Comparison of ENCODE assay signal across 8 cellular contexts in genomic region chr1:8348777-8349472, GRCh38. TPM values are rescaled to one million over a fixed set of nuclear protein-coding genes. Genes with fewer than 3 reads are reported as not detected.
DNase-seq lines count a peak whose midpoint lies in the region; ATAC-seq and TF ChIP-seq lines count a peak whose summit lies in the region.

No MANE protein-coding gene starts in this region.

- intact Hi-C loops in adrenal gland (cut with DNase I), result no loop called here

- H3K36me3 Mint-ChIP-seq in T-helper 17 cell (ENCODE audit: low read depth), result peaks cover 8% of the 10 kb centered on the region

- DNase-seq in EL (peak; percentile 55), MG63 (peak; percentile 45), T-helper 17 cell (peak; percentile 57 to 66 (median 60)), adrenal gland (peak in 6 of 7 donors; percentile 61 to 78 (median 72)), hypothalamus (lab: John Stamatoyannopoulos, UW) (peak in 33 of 51 donors; percentile 7 to 66 (median 31)), foreskin melanocyte (no peak)
- DNase-seq in stimulated activated CD4-positive, alpha-beta T cell treated with anti-CD3 and anti-CD28 coated beads, Interleukin-15, amount 100 ng/mL, for 24 hours, result peak; percentile 76

- H3K4me3 ChIP-seq in MG63 (no peak overlapping the region), adrenal gland (no peak overlapping the region)

- H3K27me3 ChIP-seq in MG63 (no peaks in the 10 kb centered on the region), adrenal gland (no peaks in the 10 kb centered on the region)

- H3K9me3 ChIP-seq in MG63 (no peaks in the 10 kb centered on the region), T-helper 17 cell (ENCODE audit: control insufficient read depth, low read length, poor library complexity, severe bottlenecking) (no peaks in the 10 kb centered on the region), adrenal gland (replicated peaks in 1 of 3) (no peaks in the 10 kb centered on the region)

- peak; percentile 84 for ATAC-seq in T-helper 17 cell
- ATAC-seq in HG03571 (IDR thresholded peaks at IDR 0.05; ENCODE audit: unreplicated experiment), result no peak

- no peak overlapping the region for H3K27ac Mint-ChIP-seq in T-helper 17 cell

- H3K4me3 Mint-ChIP-seq in T-helper 17 cell, result no peak overlapping the region

- H3K4me1 ChIP-seq in adrenal gland (replicated peaks in 1 of 2), result peaks cover 16 to 24% of the 10 kb centered on the region in 2 donors

- TF ChIP-seq CTCF in adrenal gland (IDR thresholded peaks at IDR 0.05), result peak; percentile 70 to 90 (median 78)

- no peak for TF ChIP-seq POLR2A in adrenal gland (IDR thresholded peaks at IDR 0.05)

- peak overlapping the region in 1 of 5 donors; percentile 62 for H3K27ac ChIP-seq in adrenal gland

- peaks cover 10% of the 10 kb centered on the region for H3K4me1 Mint-ChIP-seq in T-helper 17 cell

- peaks cover 6% of the 10 kb centered on the region for H3K36me3 ChIP-seq in MG63
- H3K36me3 ChIP-seq in adrenal gland (replicated peaks in 1 of 2), result peaks cover 0 to 7% of the 10 kb centered on the region in 2 donors

- H3K27me3 Mint-ChIP-seq in T-helper 17 cell, result no peaks in the 10 kb centered on the region

- 24 to 33% (median 29%) methylated on average over 17 to 21 of the region's 21 CpGs for WGBS in adrenal gland, 4 donors

RNA-seq across cellular contexts. Expression of gene SLC45A1, which starts 31.0 kb away (rescaled TPM):
- total RNA-seq in MG63 (2014; rRNA removed; shearing (Covaris generic); ENCODE audit: low replicate concordance), result 0.76 TPM in 1 of 2 replicates, not detected in the other
- total RNA-seq in T-helper 17 cell (under 1 TPM; 0.65 to 0.70 TPM), adrenal gland (1 to 10 TPM; 1.5 to 7.0 (median 2.5) TPM)
- 1 to 10 TPM; 1.2 to 6.7 (median 5.1) TPM for polyA plus RNA-seq in adrenal gland
